13 cellular contexts compared by ENCODE assay signal in genomic region chr11:69007978-69008381, GRCh38. TPM values are rescaled to one million over a fixed set of nuclear protein-coding genes. Genes with fewer than 3 reads are reported as not detected.
DNase-seq lines count a peak whose midpoint lies in the region; ATAC-seq and TF ChIP-seq lines count a peak whose summit lies in the region.
"Had no signal": no experiment of that assay in that cellular context is flagged by ENCODE, and none has a peak within 500 bp of the region (broad histone marks: within the 10 kb centered on the region; RNA-seq: fewer than 3 reads in every experiment).

No MANE protein-coding gene starts in this region.

- TF ChIP-seq POLR2A in testis (IDR thresholded peaks at IDR 0.05), result no peak

- intact Hi-C loops in testis (cut with DNase I; ENCODE audit: low total_unique reads), result loop anchor here (10.0 kb wide), 1 partner anchor 103 kb away; the partner anchor contains the start of genes IGHMBP2 and MRPL21

- H3K36me3 ChIP-seq in lung (ENCODE audit: control insufficient read depth in 2 of 2, insufficient read depth in 2 of 2, low read length in 2 of 2) (no peaks in the 10 kb centered on the region), testis (ENCODE audit: low read depth, missing control alignments) (no peaks in the 10 kb centered on the region)
- H3K36me3 ChIP-seq: HAP-1 had no signal

- ATAC-seq in lung (ENCODE audit: insufficient read depth, low FRiP score) (peak; percentile 2), GM18870 (IDR thresholded peaks at IDR 0.05; ENCODE audit: unreplicated experiment) (no peak)
- ATAC-seq: stimulated activated memory B cell treated with anti-CD40 and anti-IgM and Interleukin-4, amounts not matched to agents 10 μg/mL and 1 μg/mL and 100 μg/mL, for 72 hours had no signal

- peak; percentile 10 for DNase-seq in NCI-H128 (lab: John Stamatoyannopoulos, UW; ENCODE audit: unreplicated experiment)
- no peak for DNase-seq in coronary artery (ENCODE audit: low spot score)
- no peak for DNase-seq in lung (ENCODE audit: low spot score)
- no peak for DNase-seq in testis
- no peak for DNase-seq in putamen (ENCODE audit: low spot score)
- DNase-seq in stimulated activated CD4-positive, alpha-beta T cell treated with anti-CD3 and anti-CD28 coated beads, Interleukin-4, amount 100 ng/mL, for 24 hours, result no peak
- DNase-seq in SIG-M5 (lab: John Stamatoyannopoulos, UW), result no peak
- DNase-seq: GDM1 had no signal

- H3K4me1 ChIP-seq in lung (ENCODE audit: control insufficient read depth in 2 of 2, insufficient read depth in 2 of 2, low read length in 2 of 2) (no peaks in the 10 kb centered on the region), testis (peaks cover 24% of the 10 kb centered on the region)

- peak overlapping the region; percentile 92 to 97 for H3K27ac ChIP-seq in coronary artery
- peak overlapping the region in 1 of 2 donors; percentile 59 for H3K27ac ChIP-seq in lung (ENCODE audit: low read depth in 1 of 2, low read length in 1 of 2)
- H3K27ac ChIP-seq in testis, result peak overlapping the region; percentile 63 to 94

- no peaks in the 10 kb centered on the region for H3K27me3 ChIP-seq in lung (ENCODE audit: control insufficient read depth, insufficient read depth)
- H3K27me3 ChIP-seq in testis, result no peaks in the 10 kb centered on the region

- H3K4me3 ChIP-seq in coronary artery, result peak overlapping the region; percentile 82
- no peak overlapping the region for H3K4me3 ChIP-seq in lung
- no peak overlapping the region for H3K4me3 ChIP-seq in testis
- H3K4me3 ChIP-seq: HAP-1 had no signal

- 49 to 80% methylated on average over 8 of the region's 8 CpGs for WGBS in lung, 2 donors
- 44 to 59% methylated on average over 8 of the region's 8 CpGs for WGBS in testis, 2 donors

- TF ChIP-seq CTCF in coronary artery (IDR thresholded peaks at IDR 0.05), result no peak
- no peak for TF ChIP-seq CTCF in lung (IDR thresholded peaks at IDR 0.05; ENCODE audit: control extremely low read depth, extremely low read depth)
- TF ChIP-seq CTCF in testis (IDR thresholded peaks at IDR 0.05), result no peak

- no peaks in the 10 kb centered on the region for H3K9me3 ChIP-seq in lung (ENCODE audit: control insufficient read depth in 2 of 2, insufficient read depth in 1 of 2, low read length in 1 of 2)
- no peaks in the 10 kb centered on the region for H3K9me3 ChIP-seq in testis
- H3K9me3 ChIP-seq: HAP-1 had no signal

RNA-seq across cellular contexts. Expression of gene MRGPRF, which starts 5.1 kb away (rescaled TPM):
- 10 to 100 TPM; 12.8 to 16.8 TPM for total RNA-seq in lung
- polyA plus RNA-seq in lung, result 10 to 100 TPM in 1 of 2 donors, 1 to 10 TPM in 1; 9.2 to 11.6 TPM
- 10 to 100 TPM in 1 of 2 donors, 1 to 10 TPM in 1; 10.0 to 12.2 TPM for total RNA-seq in testis
- 21.1 TPM for polyA plus RNA-seq in testis (ENCODE audit: insufficient read depth, low read depth, low replicate concordance)
- total RNA-seq: M059J had no signal

RNA-seq across cellular contexts. Expression of gene MRGPRD, which starts 27.2 kb away (rescaled TPM):
- total RNA-seq in lung (not detected), testis (not detected)
- polyA plus RNA-seq in lung (not detected), testis (ENCODE audit: insufficient read depth, low read depth, low replicate concordance) (not detected)
- total RNA-seq: kidney epithelial cell, M059J had no signal

RNA-seq across cellular contexts. Expression of gene TPCN2, which starts 40.8 kb away (rescaled TPM):
- 10 to 100 TPM; 16.8 to 25.0 TPM for total RNA-seq in lung
- polyA plus RNA-seq in lung, result 10 to 100 TPM; 10.0 to 12.3 TPM
- total RNA-seq in testis, result 10 to 100 TPM; 28.4 to 32.5 TPM
- 12.9 TPM for polyA plus RNA-seq in testis (ENCODE audit: insufficient read depth, low read depth, low replicate concordance)
